In genomic region chr7:137934176-137934826, GRCh38 we compare ENCODE assay signal across 13 cellular contexts.
DNase-seq lines count a peak whose midpoint lies in the region; FAIRE-seq and TF ChIP-seq lines count a peak whose summit lies in the region.
"Had no signal": no experiment of that assay in that cellular context is flagged by ENCODE, and none has a peak within 500 bp of the region (broad histone marks: within the 10 kb centered on the region; RNA-seq: fewer than 3 reads in every experiment).

No MANE protein-coding gene starts in this region.

- no peak for TF ChIP-seq CTCF in kidney (IDR thresholded peaks at IDR 0.05; ENCODE audit: borderline replicate concordance, extremely low read depth, insufficient read depth)

- intact Hi-C loops in activated CD4-positive, alpha-beta T cell treated with anti-CD3 and anti-CD28 coated beads, Interleukin-2, amount 10 ng/mL, durations not matched to agents 24 days and 14 days (cut with micrococcal nuclease) = loop anchor here (2.0 kb wide), 2 partner anchors 58 to 68 kb away; partner anchors contain the start of gene CREB3L2
- intact Hi-C loops in activated CD4-positive, alpha-beta memory T cell treated with anti-CD3 and anti-CD28 coated beads for 36 hours (cut with micrococcal nuclease) = loop anchor here (2.0 to 5.0 kb wide), 3 partner anchors 26 to 943 kb away; no protein-coding TSS in a partner anchor
- intact Hi-C loops in kidney (cut with DNase I) = no loop called here

- peaks cover 10% of the 10 kb centered on the region for H3K36me3 Mint-ChIP-seq in activated CD4-positive, alpha-beta T cell treated with anti-CD3 and anti-CD28 coated beads, Interleukin-2, amount 10 ng/mL, durations not matched to agents 24 days and 14 days (ENCODE audit: low read depth)
- peaks cover 6% of the 10 kb centered on the region for H3K36me3 Mint-ChIP-seq in activated CD4-positive, alpha-beta memory T cell treated with anti-CD3 and anti-CD28 coated beads for 36 hours

- peak overlapping the region; percentile 93 for H3K27ac Mint-ChIP-seq in activated CD4-positive, alpha-beta T cell treated with anti-CD3 and anti-CD28 coated beads, Interleukin-2, amount 10 ng/mL, durations not matched to agents 24 days and 14 days
- peak overlapping the region; percentile 84 for H3K27ac Mint-ChIP-seq in activated CD4-positive, alpha-beta memory T cell treated with anti-CD3 and anti-CD28 coated beads for 36 hours

- peak overlapping the region; percentile 89 for H3K4me3 Mint-ChIP-seq in activated CD4-positive, alpha-beta T cell treated with anti-CD3 and anti-CD28 coated beads, Interleukin-2, amount 10 ng/mL, durations not matched to agents 24 days and 14 days
- peak overlapping the region; percentile 65 for H3K4me3 Mint-ChIP-seq in activated CD4-positive, alpha-beta memory T cell treated with anti-CD3 and anti-CD28 coated beads for 36 hours

- no peaks in the 10 kb centered on the region for H3K36me3 ChIP-seq in kidney (ENCODE audit: control insufficient read depth in 1 of 2, insufficient read depth in 2 of 2, low read length in 2 of 2)
- H3K36me3 ChIP-seq in subcutaneous abdominal adipose tissue (ENCODE audit: control insufficient read depth in 5 of 5, insufficient read depth in 5 of 5, low read length in 5 of 5) = no peaks in the 10 kb centered on the region
- H3K36me3 ChIP-seq: cardiac muscle cell had no signal

- POLR2A ChIA-PET in activated CD4-positive, alpha-beta memory T cell treated with anti-CD3 and anti-CD28 coated beads for 36 hours (lab: Charles Lee) = interaction anchor here (1.3 kb wide), 1 partner anchor 67 kb away, joined by 3 read pairs; no protein-coding TSS in a partner anchor

- peaks cover 38% of the 10 kb centered on the region for H3K4me1 Mint-ChIP-seq in activated CD4-positive, alpha-beta T cell treated with anti-CD3 and anti-CD28 coated beads, Interleukin-2, amount 10 ng/mL, durations not matched to agents 24 days and 14 days
- H3K4me1 Mint-ChIP-seq in activated CD4-positive, alpha-beta memory T cell treated with anti-CD3 and anti-CD28 coated beads for 36 hours (ENCODE audit: low read depth) = peaks cover 56% of the 10 kb centered on the region

- no peaks in the 10 kb centered on the region for H3K27me3 Mint-ChIP-seq in activated CD4-positive, alpha-beta T cell treated with anti-CD3 and anti-CD28 coated beads, Interleukin-2, amount 10 ng/mL, durations not matched to agents 24 days and 14 days
- H3K27me3 Mint-ChIP-seq in activated CD4-positive, alpha-beta memory T cell treated with anti-CD3 and anti-CD28 coated beads for 36 hours = no peaks in the 10 kb centered on the region

- H3K27me3 ChIP-seq in subcutaneous abdominal adipose tissue (ENCODE audit: control insufficient read depth in 5 of 5, insufficient read depth in 4 of 5, low read length in 5 of 5) = no peaks in the 10 kb centered on the region
- H3K27me3 ChIP-seq: cardiac muscle cell had no signal

- CTCF ChIA-PET in activated CD4-positive, alpha-beta memory T cell treated with anti-CD3 and anti-CD28 coated beads for 36 hours (lab: Charles Lee) = interaction anchor here (0.6 to 1.3 kb wide), 4 partner anchors 10 to 68 kb away, joined by 3 to 5 read pairs (median 4); partner anchors contain the start of gene CREB3L2

- H3K9ac ChIP-seq in kidney (ENCODE audit: low read length in 2 of 2) = no peak overlapping the region
- no peak overlapping the region for H3K9ac ChIP-seq in subcutaneous abdominal adipose tissue (ENCODE audit: low read length in 5 of 5)
- H3K9ac ChIP-seq: KMS-11 had no signal

- no peak for FAIRE-seq in kidney (lab: Jason Lieb, UNC)
- FAIRE-seq: A549 had no signal

- DNase-seq in activated CD4-positive, alpha-beta T cell treated with anti-CD3 and anti-CD28 coated beads, Interleukin-2, amount 10 ng/mL, durations not matched to agents 24 days and 14 days = no peak
- no peak for DNase-seq in activated CD4-positive, alpha-beta T cell treated with anti-CD3 and anti-CD28 coated beads, Interleukin-2, amount 50 U/mL, for 1 hour
- no peak for DNase-seq in activated CD4-positive, alpha-beta memory T cell treated with anti-CD3 and anti-CD28 coated beads for 36 hours
- DNase-seq in kidney (no peak), pons (ENCODE audit: low spot score) (no peak), mucosa of gallbladder (ENCODE audit: low spot score) (no peak), cerebellar nuclear complex (lab: John Stamatoyannopoulos, UW) (no peak)
- DNase-seq: activated CD4-positive, CD25-positive, alpha-beta regulatory T cell; NK-92 treated with Interleukin-12 subunit alpha and Interleukin-12 subunit beta, amount 100 ng/mL, for 24 hours had no signal

- H3K9me3 ChIP-seq in kidney (ENCODE audit: control insufficient read depth in 1 of 2, low read length in 2 of 2) (no peaks in the 10 kb centered on the region), subcutaneous abdominal adipose tissue (ENCODE audit: control insufficient read depth in 5 of 5, low read length in 5 of 5) (no peaks in the 10 kb centered on the region)
- H3K9me3 ChIP-seq: A549 had no signal

- peaks cover 27 to 41% of the 10 kb centered on the region in 2 donors for H3K4me1 ChIP-seq in kidney (ENCODE audit: control insufficient read depth in 1 of 2, insufficient read depth in 1 of 2, low read depth in 1 of 2, low read length in 2 of 2)
- H3K4me1 ChIP-seq in subcutaneous abdominal adipose tissue (ENCODE audit: control insufficient read depth in 5 of 5, insufficient read depth in 5 of 5, low read length in 5 of 5) = peaks cover 9 to 50% (median 40%) of the 10 kb centered on the region in 5 donors

- H3K27ac ChIP-seq in kidney (ENCODE audit: low read depth in 2 of 2, low read length in 2 of 2) = peak overlapping the region; percentile 33 to 82
- H3K27ac ChIP-seq in subcutaneous abdominal adipose tissue (ENCODE audit: low read depth, low read length) = peak overlapping the region; percentile 83
- H3K27ac ChIP-seq: KMS-11 had no signal

- H3K9me3 Mint-ChIP-seq in activated CD4-positive, alpha-beta T cell treated with anti-CD3 and anti-CD28 coated beads, Interleukin-2, amount 10 ng/mL, durations not matched to agents 24 days and 14 days = no peaks in the 10 kb centered on the region
- no peaks in the 10 kb centered on the region for H3K9me3 Mint-ChIP-seq in activated CD4-positive, alpha-beta memory T cell treated with anti-CD3 and anti-CD28 coated beads for 36 hours

- no peak overlapping the region for H3K4me3 ChIP-seq in kidney (ENCODE audit: low read length in 2 of 2)
- H3K4me3 ChIP-seq in subcutaneous abdominal adipose tissue (ENCODE audit: low read depth in 1 of 5, low read length in 5 of 5) = no peak overlapping the region
- H3K4me3 ChIP-seq: A549, cardiac muscle cell had no signal
